Comparison of ENCODE assay signal across 1 cellular context in the genomic region with DNA sequence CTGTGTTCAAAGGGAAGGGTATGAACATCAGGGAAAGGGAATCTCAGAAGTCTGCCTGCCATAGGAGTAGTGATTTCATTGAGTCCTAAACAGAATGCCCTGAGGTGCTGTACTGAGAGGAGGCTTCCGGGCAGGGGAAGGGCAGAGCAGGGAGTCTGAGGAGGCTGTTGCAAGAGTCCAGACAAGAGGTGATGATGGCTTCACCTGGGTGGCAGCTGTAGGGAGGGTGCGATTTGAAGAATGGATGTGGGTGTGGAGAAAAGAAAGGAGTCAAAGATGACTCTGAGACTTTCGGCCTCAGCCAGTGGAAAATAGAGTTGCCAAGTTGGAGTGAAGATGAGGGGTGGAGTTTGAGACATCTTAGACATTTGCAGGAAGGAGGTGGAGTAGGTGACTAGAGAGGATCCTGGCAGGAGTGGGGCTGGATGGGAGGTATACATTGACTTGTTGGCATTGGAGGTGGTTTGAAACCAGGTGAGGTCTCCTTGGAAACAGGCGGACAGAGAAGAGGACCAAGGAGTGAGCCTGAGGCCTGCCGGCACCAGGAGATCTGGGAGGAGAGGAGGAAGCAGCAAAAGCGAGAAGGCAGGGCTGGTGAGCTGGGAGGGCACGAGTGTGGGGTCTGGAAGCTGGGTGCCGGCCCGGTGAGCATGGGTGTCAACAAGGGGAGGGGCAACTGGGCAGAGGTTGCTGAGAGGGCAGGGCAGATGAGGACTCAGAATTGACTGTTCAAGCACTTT.
TF ChIP-seq lines count a peak whose summit lies in the region.

No MANE protein-coding gene starts in this region.

TF ChIP-seq in SK-N-SH, 30 proteins besides CTCF, POLR2A, EP300 and RAD21:
- no peak for TF ChIP-seq EZH2phosphoT487 (IDR thresholded peaks at IDR 0.05; ENCODE audit: borderline replicate concordance, low read depth)
- no peak for TF ChIP-seq MEF2A (IDR thresholded peaks at IDR 0.05; ENCODE audit: borderline replicate concordance, low read depth)
- TF ChIP-seq POLR2AphosphoS5 (IDR thresholded peaks at IDR 0.05; ENCODE audit: low read depth, low read length) = no peak
- TF ChIP-seq FOSL2 (IDR thresholded peaks at IDR 0.05; ENCODE audit: borderline replicate concordance, low read depth) = no peak
- TF ChIP-seq, protein P1, sequence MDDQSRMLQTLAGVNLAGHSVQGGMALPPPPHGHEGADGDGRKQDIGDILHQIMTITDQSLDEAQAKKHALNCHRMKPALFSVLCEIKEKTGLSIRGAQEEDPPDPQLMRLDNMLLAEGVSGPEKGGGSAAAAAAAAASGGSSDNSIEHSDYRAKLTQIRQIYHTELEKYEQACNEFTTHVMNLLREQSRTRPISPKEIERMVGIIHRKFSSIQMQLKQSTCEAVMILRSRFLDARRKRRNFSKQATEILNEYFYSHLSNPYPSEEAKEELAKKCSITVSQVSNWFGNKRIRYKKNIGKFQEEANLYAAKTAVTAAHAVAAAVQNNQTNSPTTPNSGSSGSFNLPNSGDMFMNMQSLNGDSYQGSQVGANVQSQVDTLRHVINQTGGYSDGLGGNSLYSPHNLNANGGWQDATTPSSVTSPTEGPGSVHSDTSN (IDR thresholded peaks at IDR 0.05) = no peak
- TF ChIP-seq, protein P2, sequence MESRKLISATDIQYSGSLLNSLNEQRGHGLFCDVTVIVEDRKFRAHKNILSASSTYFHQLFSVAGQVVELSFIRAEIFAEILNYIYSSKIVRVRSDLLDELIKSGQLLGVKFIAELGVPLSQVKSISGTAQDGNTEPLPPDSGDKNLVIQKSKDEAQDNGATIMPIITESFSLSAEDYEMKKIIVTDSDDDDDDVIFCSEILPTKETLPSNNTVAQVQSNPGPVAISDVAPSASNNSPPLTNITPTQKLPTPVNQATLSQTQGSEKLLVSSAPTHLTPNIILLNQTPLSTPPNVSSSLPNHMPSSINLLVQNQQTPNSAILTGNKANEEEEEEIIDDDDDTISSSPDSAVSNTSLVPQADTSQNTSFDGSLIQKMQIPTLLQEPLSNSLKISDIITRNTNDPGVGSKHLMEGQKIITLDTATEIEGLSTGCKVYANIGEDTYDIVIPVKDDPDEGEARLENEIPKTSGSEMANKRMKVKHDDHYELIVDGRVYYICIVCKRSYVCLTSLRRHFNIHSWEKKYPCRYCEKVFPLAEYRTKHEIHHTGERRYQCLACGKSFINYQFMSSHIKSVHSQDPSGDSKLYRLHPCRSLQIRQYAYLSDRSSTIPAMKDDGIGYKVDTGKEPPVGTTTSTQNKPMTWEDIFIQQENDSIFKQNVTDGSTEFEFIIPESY (IDR thresholded peaks at IDR 0.05; ENCODE audit: borderline replicate concordance, low read depth) = no peak
- TF ChIP-seq TCF12 (IDR thresholded peaks at IDR 0.05) = no peak
- TF ChIP-seq SMC3 (IDR thresholded peaks at IDR 0.05; ENCODE audit: low read depth, low read length) = no peak
- no peak for TF ChIP-seq TAF1 (IDR thresholded peaks at IDR 0.05; ENCODE audit: borderline replicate concordance, low read depth, low read length)
- no peak for TF ChIP-seq ELF1 (IDR thresholded peaks at IDR 0.05)
- TF ChIP-seq RFX5 (IDR thresholded peaks at IDR 0.05; ENCODE audit: low read length) = no peak
- TF ChIP-seq, protein P3, sequence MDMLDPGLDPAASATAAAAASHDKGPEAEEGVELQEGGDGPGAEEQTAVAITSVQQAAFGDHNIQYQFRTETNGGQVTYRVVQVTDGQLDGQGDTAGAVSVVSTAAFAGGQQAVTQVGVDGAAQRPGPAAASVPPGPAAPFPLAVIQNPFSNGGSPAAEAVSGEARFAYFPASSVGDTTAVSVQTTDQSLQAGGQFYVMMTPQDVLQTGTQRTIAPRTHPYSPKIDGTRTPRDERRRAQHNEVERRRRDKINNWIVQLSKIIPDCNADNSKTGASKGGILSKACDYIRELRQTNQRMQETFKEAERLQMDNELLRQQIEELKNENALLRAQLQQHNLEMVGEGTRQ (IDR thresholded peaks at IDR 0.05; ENCODE audit: borderline replicate concordance, low read depth, low read length) = no peak
